ENCODE assay signal across 9 cellular contexts in the genomic region with DNA sequence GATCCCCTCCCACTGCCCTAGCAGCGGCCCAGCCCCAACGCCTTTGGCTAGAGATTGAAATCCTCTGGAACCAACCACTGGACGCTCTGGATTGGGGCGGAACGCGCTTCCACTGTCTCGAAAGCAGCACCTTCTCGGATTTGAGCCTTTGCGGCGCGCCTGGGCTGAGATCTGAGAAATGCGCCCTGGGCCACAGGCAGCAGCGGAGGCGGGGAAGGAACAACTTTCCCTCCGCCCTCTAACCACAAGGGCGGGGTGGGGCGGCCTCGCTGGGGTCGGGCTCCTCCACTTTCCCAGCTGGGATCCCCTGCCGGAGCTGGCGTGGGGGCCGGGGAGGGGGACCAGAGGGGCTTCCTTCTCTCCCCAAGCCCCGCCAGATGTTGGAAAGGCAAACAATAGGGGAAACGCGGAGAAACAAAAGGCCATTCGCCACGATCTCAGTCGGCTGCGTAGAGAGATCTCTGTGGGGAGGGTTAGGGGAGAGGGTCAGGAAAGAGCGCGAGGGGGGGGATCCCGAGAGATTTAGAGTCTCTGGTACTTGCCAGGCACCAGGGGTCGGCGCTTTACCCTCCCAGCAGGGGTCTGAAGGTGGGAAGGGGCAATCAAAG. TPM values are rescaled to one million over a fixed set of nuclear protein-coding genes. Genes with fewer than 3 reads are reported as not detected.
DNase-seq lines count a peak whose midpoint lies in the region; ATAC-seq and TF ChIP-seq lines count a peak whose summit lies in the region.
"Had no signal": no experiment of that assay in that cellular context is flagged by ENCODE, and none has a peak within 500 bp of the region (broad histone marks: within the 10 kb centered on the region; RNA-seq: fewer than 3 reads in every experiment).

No MANE protein-coding gene starts in this region.

- DNase-seq in DND-41 = peak; percentile 28
- DNase-seq in M059J (ENCODE audit: low read depth) = peak; percentile 59
- peak; percentile 46 for DNase-seq in activated T-cell treated with anti-CD3 and anti-CD28 coated beads, Interleukin-2, amount 50 U/mL, for 4 hours
- DNase-seq in mucosa of gallbladder (ENCODE audit: low spot score) = peak; percentile 83
- DNase-seq in stimulated activated naive B cell treated with anti-CD40 and anti-IgM and Interleukin-4, amounts not matched to agents 10 μg/mL and 1 μg/mL and 100 μg/mL, for 72 hours = peak; percentile 61
- no peak for DNase-seq in HuH-7.5 (ENCODE audit: low spot score)

- H3K4me2 ChIP-seq in DND-41 (ENCODE audit: insufficient read depth, low read length) = no peak overlapping the region

- peaks cover 11% of the 10 kb centered on the region; the same call in 1 of the 2 replicates for H3K4me1 ChIP-seq in DND-41 (ENCODE audit: insufficient read depth, low read length)

- no peak overlapping the region for H3K4me3 ChIP-seq in DND-41 (ENCODE audit: low read depth in 1 of 2, low read length in 2 of 2)

- peaks cover 12% of the 10 kb centered on the region for H3K4me1 Mint-ChIP-seq in activated T-cell treated with anti-CD3 and anti-CD28 coated beads, Interleukin-2, amount 50 U/mL, for 4 hours (ENCODE audit: low read depth)
- peaks cover 18 to 50% of the 10 kb centered on the region in 2 donors for H3K4me1 Mint-ChIP-seq in stimulated activated naive B cell treated with anti-CD40 and anti-IgM and Interleukin-4, amounts not matched to agents 10 μg/mL and 1 μg/mL and 100 μg/mL, for 72 hours

- no peak overlapping the region for H2AFZ ChIP-seq in DND-41 (ENCODE audit: low read depth, low read length)

- peak overlapping the region; percentile 90 for H3K4me3 Mint-ChIP-seq in activated T-cell treated with anti-CD3 and anti-CD28 coated beads, Interleukin-2, amount 50 U/mL, for 4 hours
- H3K4me3 Mint-ChIP-seq in stimulated activated naive B cell treated with anti-CD40 and anti-IgM and Interleukin-4, amounts not matched to agents 10 μg/mL and 1 μg/mL and 100 μg/mL, for 72 hours = peak overlapping the region; percentile 88 to 94

- H3K79me2 ChIP-seq in DND-41 (ENCODE audit: insufficient read depth, low read length) = no peaks in the 10 kb centered on the region

- H3K27ac Mint-ChIP-seq in stimulated activated naive B cell treated with anti-CD40 and anti-IgM and Interleukin-4, amounts not matched to agents 10 μg/mL and 1 μg/mL and 100 μg/mL, for 72 hours = peak overlapping the region; percentile 97

- no peaks in the 10 kb centered on the region for H3K36me3 Mint-ChIP-seq in activated T-cell treated with anti-CD3 and anti-CD28 coated beads, Interleukin-2, amount 50 U/mL, for 4 hours (ENCODE audit: insufficient read depth)
- H3K36me3 Mint-ChIP-seq in stimulated activated naive B cell treated with anti-CD40 and anti-IgM and Interleukin-4, amounts not matched to agents 10 μg/mL and 1 μg/mL and 100 μg/mL, for 72 hours = no peaks in the 10 kb centered on the region

- H3K36me3 ChIP-seq in DND-41 (ENCODE audit: insufficient read depth, low read length) = no peaks in the 10 kb centered on the region

- H3K27me3 Mint-ChIP-seq in activated T-cell treated with anti-CD3 and anti-CD28 coated beads, Interleukin-2, amount 50 U/mL, for 4 hours (ENCODE audit: low read depth) = peaks cover 13% of the 10 kb centered on the region
- no peaks in the 10 kb centered on the region for H3K27me3 Mint-ChIP-seq in stimulated activated naive B cell treated with anti-CD40 and anti-IgM and Interleukin-4, amounts not matched to agents 10 μg/mL and 1 μg/mL and 100 μg/mL, for 72 hours

- ATAC-seq in DND-41 (ENCODE audit: insufficient read depth, low read depth) (peak; percentile 48; the same call in 2 of the 3 replicates), GM21723 (IDR thresholded peaks at IDR 0.05; ENCODE audit: unreplicated experiment) (peak; percentile 70), esophagus mucosa (peak; percentile 87)
- ATAC-seq in activated T-cell treated with anti-CD3 and anti-CD28 coated beads, Interleukin-2, amount 50 U/mL, for 4 hours = peak; percentile 39 to 47
- ATAC-seq in stimulated activated naive B cell treated with anti-CD40 and anti-IgM and Interleukin-4, amounts not matched to agents 10 μg/mL and 1 μg/mL and 100 μg/mL, for 72 hours (replicated peaks) = peak; percentile 64 to 69

- H3K9me3 ChIP-seq in DND-41 (ENCODE audit: insufficient read depth, low read length, severe bottlenecking) = no peaks in the 10 kb centered on the region

- no peaks in the 10 kb centered on the region for H3K9me3 Mint-ChIP-seq in activated T-cell treated with anti-CD3 and anti-CD28 coated beads, Interleukin-2, amount 50 U/mL, for 4 hours
- H3K9me3 Mint-ChIP-seq in stimulated activated naive B cell treated with anti-CD40 and anti-IgM and Interleukin-4, amounts not matched to agents 10 μg/mL and 1 μg/mL and 100 μg/mL, for 72 hours = no peaks in the 10 kb centered on the region

- H3K27ac ChIP-seq in DND-41 (ENCODE audit: low read length) = no peak overlapping the region

- H3K27me3 ChIP-seq in DND-41 (ENCODE audit: insufficient read depth, low read length, poor library complexity) = peaks cover 34% of the 10 kb centered on the region

- H3K9ac ChIP-seq in DND-41 (ENCODE audit: low read depth, low read length) = no peak overlapping the region

- no peak for TF ChIP-seq CTCF in DND-41 (IDR thresholded peaks at IDR 0.05; ENCODE audit: borderline replicate concordance, extremely low read depth, low read length, poor library complexity, severe bottlenecking)

- H4K20me1 ChIP-seq in DND-41 (ENCODE audit: insufficient read depth, low read length) = 0 out of 2 replicates have a peak, but pooled peaks cover 3% of the 10 kb centered on the region

RNA-seq across cellular contexts. Expression of gene MOB3B, which starts 1.2 kb away (rescaled TPM):
- 0.15 and 0.25 TPM in 2 replicates for total RNA-seq in M059J (2014; rRNA removed; shearing (Covaris generic))
- under 1 TPM; 0.45 to 0.96 (median 0.57) TPM for total RNA-seq in activated T-cell treated with anti-CD3 and anti-CD28 coated beads, Interleukin-2, amount 50 U/mL, for 4 hours
- total RNA-seq in esophagus mucosa (3.7 TPM), mucosa of gallbladder (19.3 TPM)
- total RNA-seq: RPMI7951 had no signal

RNA-seq across cellular contexts. Expression of gene IFNK, which starts 4.3 kb away (rescaled TPM):
- not detected in 2 replicates for total RNA-seq in M059J (2014; rRNA removed; shearing (Covaris generic))
- not detected for total RNA-seq in activated T-cell treated with anti-CD3 and anti-CD28 coated beads, Interleukin-2, amount 50 U/mL, for 4 hours
- not detected for total RNA-seq in esophagus mucosa
- total RNA-seq in mucosa of gallbladder = not detected
- total RNA-seq: RPMI7951 had no signal

RNA-seq across cellular contexts. Expression of gene C9orf72, which starts 44.9 kb away (rescaled TPM):
- 2.9 and 5.8 TPM in 2 replicates for total RNA-seq in M059J (2014; rRNA removed; shearing (Covaris generic))
- 1 to 10 TPM; 4.2 to 7.0 (median 5.0) TPM for total RNA-seq in activated T-cell treated with anti-CD3 and anti-CD28 coated beads, Interleukin-2, amount 50 U/mL, for 4 hours
- total RNA-seq in esophagus mucosa (6.4 TPM), mucosa of gallbladder (12.0 TPM)
